ENCODE assay signal across 2 cellular contexts in the genomic region with DNA sequence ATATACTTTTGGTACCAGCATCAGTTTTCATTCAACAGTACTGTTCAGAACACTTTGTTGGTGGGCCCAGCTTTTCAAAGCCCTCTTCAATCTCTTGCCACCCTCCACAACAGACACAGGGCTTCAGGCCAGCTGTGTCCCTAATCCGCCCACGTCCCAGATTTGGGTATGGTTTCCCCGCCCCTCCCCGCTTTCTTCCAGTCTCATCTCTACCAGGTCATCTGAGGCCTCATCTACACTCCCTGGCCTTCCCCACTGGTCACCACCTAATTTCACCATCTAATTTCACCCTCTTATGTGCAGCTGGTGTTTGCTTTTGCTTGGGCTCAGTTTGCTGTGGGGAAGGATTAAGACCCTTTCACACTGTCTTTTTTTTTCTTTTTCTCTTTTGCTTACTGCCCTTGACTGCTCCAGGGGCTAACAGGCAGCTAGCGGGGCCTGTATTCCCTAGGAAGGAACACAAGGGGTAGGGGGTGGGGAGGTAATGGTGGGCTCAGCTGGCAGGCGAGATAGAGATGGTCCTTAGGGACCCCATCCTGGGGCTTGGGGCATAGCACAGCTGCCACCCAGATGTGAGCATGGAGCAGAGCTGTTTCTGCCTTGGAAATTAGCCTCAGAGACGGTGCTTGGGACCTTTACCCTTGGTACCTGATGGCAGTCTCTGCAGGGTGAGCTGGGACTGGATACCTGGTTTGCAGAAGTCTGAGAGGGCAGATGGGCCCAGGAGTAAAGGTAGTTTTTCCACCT.
TF ChIP-seq lines count a peak whose summit lies in the region.

No MANE protein-coding gene starts in this region.

TF ChIP-seq in HEK293, 187 proteins besides CTCF, POLR2A, EP300 and RAD21:
- TF ChIP-seq PATZ1 (tag by site-specific recombination; IDR thresholded peaks at IDR 0.05) (no peak), MYNN (tag by site-specific recombination; IDR thresholded peaks at IDR 0.05; ENCODE audit: borderline replicate concordance) (no peak), FEZF1 (tag by site-specific recombination; IDR thresholded peaks at IDR 0.05) (no peak), ZNF692 (tag by site-specific recombination; IDR thresholded peaks at IDR 0.05) (peak; percentile 54; the same call in 1 of the 2 replicates), ZBTB6 (tag by site-specific recombination; IDR thresholded peaks at IDR 0.05) (no peak), ZNF2 (tag by site-specific recombination; IDR thresholded peaks at IDR 0.05) (no peak), ZFHX2 (tag by site-specific recombination; conservative IDR thresholded peaks at IDR 0.05) (peak; percentile 28; the same call in 1 of the 2 replicates)
- TF ChIP-seq, protein P1, sequence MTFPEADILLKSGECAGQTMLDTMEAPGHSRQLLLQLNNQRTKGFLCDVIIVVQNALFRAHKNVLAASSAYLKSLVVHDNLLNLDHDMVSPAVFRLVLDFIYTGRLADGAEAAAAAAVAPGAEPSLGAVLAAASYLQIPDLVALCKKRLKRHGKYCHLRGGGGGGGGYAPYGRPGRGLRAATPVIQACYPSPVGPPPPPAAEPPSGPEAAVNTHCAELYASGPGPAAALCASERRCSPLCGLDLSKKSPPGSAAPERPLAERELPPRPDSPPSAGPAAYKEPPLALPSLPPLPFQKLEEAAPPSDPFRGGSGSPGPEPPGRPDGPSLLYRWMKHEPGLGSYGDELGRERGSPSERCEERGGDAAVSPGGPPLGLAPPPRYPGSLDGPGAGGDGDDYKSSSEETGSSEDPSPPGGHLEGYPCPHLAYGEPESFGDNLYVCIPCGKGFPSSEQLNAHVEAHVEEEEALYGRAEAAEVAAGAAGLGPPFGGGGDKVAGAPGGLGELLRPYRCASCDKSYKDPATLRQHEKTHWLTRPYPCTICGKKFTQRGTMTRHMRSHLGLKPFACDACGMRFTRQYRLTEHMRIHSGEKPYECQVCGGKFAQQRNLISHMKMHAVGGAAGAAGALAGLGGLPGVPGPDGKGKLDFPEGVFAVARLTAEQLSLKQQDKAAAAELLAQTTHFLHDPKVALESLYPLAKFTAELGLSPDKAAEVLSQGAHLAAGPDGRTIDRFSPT (tag by site-specific recombination; IDR thresholded peaks at IDR 0.05): no peak
- TF ChIP-seq, protein P2, sequence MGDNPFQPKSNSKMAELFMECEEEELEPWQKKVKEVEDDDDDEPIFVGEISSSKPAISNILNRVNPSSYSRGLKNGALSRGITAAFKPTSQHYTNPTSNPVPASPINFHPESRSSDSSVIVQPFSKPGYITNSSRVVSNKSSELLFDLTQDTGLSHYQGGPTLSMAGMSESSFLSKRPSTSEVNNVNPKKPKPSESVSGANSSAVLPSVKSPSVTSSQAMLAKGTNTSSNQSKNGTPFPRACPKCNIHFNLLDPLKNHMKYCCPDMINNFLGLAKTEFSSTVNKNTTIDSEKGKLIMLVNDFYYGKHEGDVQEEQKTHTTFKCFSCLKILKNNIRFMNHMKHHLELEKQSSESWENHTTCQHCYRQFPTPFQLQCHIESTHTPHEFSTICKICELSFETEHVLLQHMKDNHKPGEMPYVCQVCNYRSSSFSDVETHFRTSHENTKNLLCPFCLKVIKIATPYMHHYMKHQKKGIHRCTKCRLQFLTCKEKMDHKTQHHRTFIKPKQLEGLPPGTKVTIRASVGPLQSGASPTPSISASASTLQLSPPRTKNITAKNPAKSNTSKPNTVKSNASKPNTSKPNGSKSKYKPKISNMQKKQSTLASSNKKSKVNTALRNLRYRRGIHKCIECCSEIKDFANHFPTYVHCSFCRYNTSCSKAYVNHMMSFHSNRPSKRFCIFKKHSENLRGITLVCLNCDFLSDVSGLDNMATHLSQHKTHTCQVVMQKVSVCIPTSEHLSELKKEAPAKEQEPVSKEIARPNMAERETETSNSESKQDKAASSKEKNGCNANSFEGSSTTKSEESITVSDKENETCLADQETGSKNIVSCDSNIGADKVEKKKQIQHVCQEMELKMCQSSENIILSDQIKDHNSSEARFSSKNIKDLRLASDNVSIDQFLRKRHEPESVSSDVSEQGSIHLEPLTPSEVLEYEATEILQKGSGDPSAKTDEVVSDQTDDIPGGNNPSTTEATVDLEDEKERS (tag by site-specific recombination; IDR thresholded peaks at IDR 0.05): no peak

TF ChIP-seq in HEK293T, 16 proteins besides CTCF, POLR2A, EP300 and RAD21 (continued from another document):
- TF ChIP-seq, protein P3, sequence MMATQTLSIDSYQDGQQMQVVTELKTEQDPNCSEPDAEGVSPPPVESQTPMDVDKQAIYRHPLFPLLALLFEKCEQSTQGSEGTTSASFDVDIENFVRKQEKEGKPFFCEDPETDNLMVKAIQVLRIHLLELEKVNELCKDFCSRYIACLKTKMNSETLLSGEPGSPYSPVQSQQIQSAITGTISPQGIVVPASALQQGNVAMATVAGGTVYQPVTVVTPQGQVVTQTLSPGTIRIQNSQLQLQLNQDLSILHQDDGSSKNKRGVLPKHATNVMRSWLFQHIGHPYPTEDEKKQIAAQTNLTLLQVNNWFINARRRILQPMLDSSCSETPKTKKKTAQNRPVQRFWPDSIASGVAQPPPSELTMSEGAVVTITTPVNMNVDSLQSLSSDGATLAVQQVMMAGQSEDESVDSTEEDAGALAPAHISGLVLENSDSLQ (IDR thresholded peaks at IDR 0.05): no peak
- TF ChIP-seq HDGF (IDR thresholded peaks at IDR 0.05; ENCODE audit: borderline replicate concordance) (no peak), CTBP1 (IDR thresholded peaks at IDR 0.05; ENCODE audit: borderline replicate concordance) (no peak), SP1 (IDR thresholded peaks at IDR 0.05) (no peak), TARDBP (IDR thresholded peaks at IDR 0.05) (no peak), LEF1 (IDR thresholded peaks at IDR 0.05; ENCODE audit: borderline replicate concordance) (no peak), FOXK2 (IDR thresholded peaks at IDR 0.05) (no peak), BHLHE40 (IDR thresholded peaks at IDR 0.05; ENCODE audit: borderline replicate concordance) (no peak), ARNT (IDR thresholded peaks at IDR 0.05) (no peak), ZNF384 (IDR thresholded peaks at IDR 0.05) (no peak)
